In genomic region chr6:53888931-53889330, GRCh38 we compare ENCODE assay signal across 25 cellular contexts.
DNase-seq lines count a peak whose midpoint lies in the region; ATAC-seq and TF ChIP-seq lines count a peak whose summit lies in the region.
"Had no signal": no experiment of that assay in that cellular context is flagged by ENCODE, and none has a peak within 500 bp of the region (broad histone marks: within the 10 kb centered on the region; RNA-seq: fewer than 3 reads in every experiment).

No MANE protein-coding gene starts in this region.

- no peak overlapping the region for H3K4me3 ChIP-seq in AG10803 (ENCODE audit: low read length)
- H3K4me3 ChIP-seq in fibroblast of villous mesenchyme (ENCODE audit: low read depth, low read length): no peak overlapping the region
- H3K4me3 ChIP-seq in Caco-2 (ENCODE audit: low read depth, low read length): no peak overlapping the region
- H3K4me3 ChIP-seq in hepatocyte: no peak overlapping the region
- H3K4me3 ChIP-seq: dorsolateral prefrontal cortex, lower lobe of right lung, pancreas had no signal

- no peaks in the 10 kb centered on the region for H3K9me2 ChIP-seq in hepatocyte (replicated peaks; ENCODE audit: insufficient read depth)

- H3K79me2 ChIP-seq in hepatocyte: peaks cover 20% of the 10 kb centered on the region

- CTCF ChIA-PET in Caco-2 (lab: Charles Lee): no interaction called here

- POLR2A ChIA-PET in Caco-2 (lab: Charles Lee): no interaction called here

- H3K9me3 ChIP-seq in Caco-2: no peaks in the 10 kb centered on the region
- H3K9me3 ChIP-seq in hepatocyte (ENCODE audit: low read depth): no peaks in the 10 kb centered on the region
- H3K9me3 ChIP-seq: lower lobe of right lung, pancreas had no signal

- no peak overlapping the region for H3K4me2 ChIP-seq in hepatocyte

- no peak for ATAC-seq in HG02885 (IDR thresholded peaks at IDR 0.05; ENCODE audit: poor library complexity, unreplicated experiment)
- ATAC-seq: lower lobe of right lung, pancreas had no signal

- no peak overlapping the region; the same call in 1 of the 2 replicates for H3K4me3 Mint-ChIP-seq in HFFc6
- H3K4me3 Mint-ChIP-seq in Caco-2 (ENCODE audit: unreplicated experiment): no peak overlapping the region
- H3K4me3 Mint-ChIP-seq: activated naive CD8-positive, alpha-beta T cell; central memory CD8-positive, alpha-beta T cell; type B pancreatic cell had no signal

- no peaks in the 10 kb centered on the region for H4K20me1 ChIP-seq in hepatocyte (ENCODE audit: insufficient read depth, poor library complexity, severe bottlenecking)

- DNase-seq in AG10803 (ENCODE audit: low read depth): peak; percentile 41
- peak; percentile 53 for DNase-seq in HFFc6
- peak; percentile 41 for DNase-seq in amniotic epithelial cell (ENCODE audit: low read depth)
- peak; percentile 60 for DNase-seq in fibroblast of villous mesenchyme (ENCODE audit: low read depth)
- DNase-seq in Caco-2: no peak
- no peak for DNase-seq in COLO668 (lab: John Stamatoyannopoulos, UW; ENCODE audit: unreplicated experiment)
- DNase-seq in hepatocyte (ENCODE audit: low spot score): no peak
- DNase-seq: ACHN, activated T-cell treated with anti-CD3 and anti-CD28 coated beads for 4 hours, C1 segment of cervical spinal cord, DND-41, dorsolateral prefrontal cortex, head of caudate nucleus, KBM-7, kidney glomerular epithelial cell, lower lobe of right lung, NCI-H1436 treated with DMSO at 0.1 percent for 48 hours, NCI-H446, NCI-H82, pancreas, retina had no signal

- no TSS peak for BruUV-seq in Caco-2 (replicated peaks; lab: Mats Ljungman, UMichigan)

- H3K36me3 Mint-ChIP-seq in HFFc6 (ENCODE audit: low read depth) (no peaks in the 10 kb centered on the region), Caco-2 (ENCODE audit: insufficient read depth, unreplicated experiment) (peaks cover 14% of the 10 kb centered on the region)
- H3K36me3 Mint-ChIP-seq: activated naive CD8-positive, alpha-beta T cell had no signal

- peak overlapping the region; percentile 14 for H3K27ac Mint-ChIP-seq in HFFc6
- H3K27ac Mint-ChIP-seq in Caco-2 (ENCODE audit: unreplicated experiment): no peak overlapping the region
- H3K27ac Mint-ChIP-seq: activated naive CD8-positive, alpha-beta T cell; type B pancreatic cell had no signal

- intact Hi-C loops in Caco-2 (cut with micrococcal nuclease; ENCODE audit: unreplicated experiment): no loop called here

- no peak overlapping the region for H2AFZ ChIP-seq in hepatocyte

- TF ChIP-seq CTCF in AG10803 (conservative IDR thresholded peaks at IDR 0.05; ENCODE audit: low read length) (no peak), HFFc6 (IDR thresholded peaks at IDR 0.05) (no peak), fibroblast of villous mesenchyme (IDR thresholded peaks at IDR 0.05; ENCODE audit: insufficient read depth, low read depth, low read length) (no peak), Caco-2 (IDR thresholded peaks at IDR 0.05; ENCODE audit: insufficient read depth in 1 of 2, low read depth in 1 of 2, low read length in 1 of 2, severe bottlenecking in 1 of 2, unreplicated experiment in 1 of 2) (no peak), hepatocyte (IDR thresholded peaks at IDR 0.05; ENCODE audit: poor library complexity) (no peak)

- no peaks in the 10 kb centered on the region for H3K27me3 ChIP-seq in Caco-2 (replicated peaks; ENCODE audit: control insufficient read depth, insufficient read depth, low read length)
- no peaks in the 10 kb centered on the region for H3K27me3 ChIP-seq in hepatocyte
- H3K27me3 ChIP-seq: dorsolateral prefrontal cortex, pancreas had no signal

- H3K4me1 Mint-ChIP-seq in HFFc6 (ENCODE audit: low read depth) (peaks cover 32% of the 10 kb centered on the region), Caco-2 (ENCODE audit: low read depth, unreplicated experiment) (peaks cover 17% of the 10 kb centered on the region)
- H3K4me1 Mint-ChIP-seq: central memory CD8-positive, alpha-beta T cell had no signal

- H3K27me3 Mint-ChIP-seq in HFFc6 (ENCODE audit: insufficient read depth): no peaks in the 10 kb centered on the region
- no peaks in the 10 kb centered on the region for H3K27me3 Mint-ChIP-seq in Caco-2 (ENCODE audit: insufficient read depth, unreplicated experiment)
- H3K27me3 Mint-ChIP-seq: activated naive CD8-positive, alpha-beta T cell; central memory CD8-positive, alpha-beta T cell; type B pancreatic cell had no signal

- WGBS in hepatocyte (ENCODE audit: low lambda C conversion rate, missing lambda C conversion rate): 50% methylated on average over 1 of the region's 1 CpG

- H3K9me3 Mint-ChIP-seq in HFFc6 (no peaks in the 10 kb centered on the region), Caco-2 (ENCODE audit: unreplicated experiment) (no peaks in the 10 kb centered on the region)
- H3K9me3 Mint-ChIP-seq: central memory CD8-positive, alpha-beta T cell; type B pancreatic cell had no signal

- no peak overlapping the region for H3K27ac ChIP-seq in hepatocyte
- H3K27ac ChIP-seq: dorsolateral prefrontal cortex, lower lobe of right lung, pancreas had no signal

- H3K4me1 ChIP-seq in Caco-2 (no peaks in the 10 kb centered on the region), hepatocyte (ENCODE audit: insufficient read depth) (no peaks in the 10 kb centered on the region)
- H3K4me1 ChIP-seq: lower lobe of right lung, pancreas had no signal

- 0 out of 2 replicates have a peak, but pooled peaks cover 1% of the 10 kb centered on the region for H3K36me3 ChIP-seq in Caco-2 (ENCODE audit: control insufficient read depth, insufficient read depth, low read length)
- H3K36me3 ChIP-seq in hepatocyte (replicated peaks; ENCODE audit: insufficient read depth, low read depth): no peaks in the 10 kb centered on the region
- H3K36me3 ChIP-seq: lower lobe of right lung, pancreas had no signal

Comparison
In these comparisons a context has a peak if more than half of its experiments do, and no peak if none do; other contexts are left out.
1. DNase-seq: peak in AG10803 (single experiment), HFFc6 (single experiment), amniotic epithelial cell (single experiment) and fibroblast of villous mesenchyme (single experiment); none in Caco-2 (0 of 2), COLO668 (single experiment) and hepatocyte (single experiment).